8 cellular contexts compared by ENCODE assay signal in genomic region chr17:49514374-49514738, GRCh38. TPM values are rescaled to one million over a fixed set of nuclear protein-coding genes. Genes with fewer than 3 reads are reported as not detected.
A peak's percentile ranks its signal among the peaks of the same experiment; 100 is the strongest.
DNase-seq lines count a peak whose midpoint lies in the region; ATAC-seq, FAIRE-seq and TF ChIP-seq lines count a peak whose summit lies in the region.

No MANE protein-coding gene starts in this region.

- H3K4me1 ChIP-seq in rectal smooth muscle tissue (ENCODE audit: control insufficient read depth, insufficient read depth, low read length) (peaks cover 23% of the 10 kb centered on the region), small intestine (ENCODE audit: control insufficient read depth in 2 of 2, insufficient read depth in 1 of 2, low read depth in 1 of 2, low read length in 1 of 2) (no peaks in the 10 kb centered on the region)

- no peaks in the 10 kb centered on the region for H3K9me3 ChIP-seq in SK-N-MC (ENCODE audit: low read depth, low read length)
- H3K9me3 ChIP-seq in small intestine (ENCODE audit: control insufficient read depth, low read depth): no peaks in the 10 kb centered on the region

- DNase-seq in EH (ENCODE audit: low read depth) (peak; percentile 21), SK-N-MC (ENCODE audit: low read depth, low spot score) (no peak), glutamatergic neuron (peak; percentile 18), endothelial cell (ENCODE audit: low spot score) (no peak), small intestine (no peak)
- DNase-seq in activated CD4-positive, CD25-positive, alpha-beta regulatory T cell treated with anti-CD3 and anti-CD28 coated beads, Interleukin-2, amount 50 U/mL, for 72 hours: no peak

- WGBS in small intestine, 3 donors: 64 to 98% (median 97%) methylated on average over 3 of the region's 3 CpGs

- H3K9ac ChIP-seq in SK-N-MC (ENCODE audit: insufficient read length) (no peak overlapping the region), rectal smooth muscle tissue (ENCODE audit: low read length) (no peak overlapping the region)

- H3K4me1 Mint-ChIP-seq in glutamatergic neuron (ENCODE audit: low read depth, unreplicated experiment) (peaks cover 42% of the 10 kb centered on the region), endothelial cell (ENCODE audit: unreplicated experiment) (peaks cover 2% of the 10 kb centered on the region)

- H3K27me3 ChIP-seq in rectal smooth muscle tissue (ENCODE audit: control insufficient read depth, insufficient read depth, low read length) (no peaks in the 10 kb centered on the region), small intestine (ENCODE audit: control insufficient read depth in 2 of 2, insufficient read depth in 2 of 2, low read length in 2 of 2) (no peaks in the 10 kb centered on the region)

- TF ChIP-seq CTCF in glutamatergic neuron (IDR thresholded peaks at IDR 0.05; ENCODE audit: partially characterized antibody, unreplicated experiment) (peak; percentile 18), endothelial cell (IDR thresholded peaks at IDR 0.05; ENCODE audit: unreplicated experiment) (no peak)

- no peak overlapping the region for H3K4me3 ChIP-seq in SK-N-MC
- H3K4me3 ChIP-seq in rectal smooth muscle tissue (ENCODE audit: low read length): no peak overlapping the region
- no peak overlapping the region for H3K4me3 ChIP-seq in small intestine (ENCODE audit: low read depth in 1 of 2, low read length in 2 of 2)

- H3K27ac ChIP-seq in SK-N-MC (0 out of 2 replicates have a peak overlapping the region, but pooled peaks have one; percentile 83), rectal smooth muscle tissue (ENCODE audit: low read depth, low read length) (peak overlapping the region; percentile 85), small intestine (ENCODE audit: low read depth in 1 of 2, low read length in 1 of 2) (peak overlapping the region in 1 of 2 donors; percentile 55)

- H3K27me3 Mint-ChIP-seq in glutamatergic neuron (ENCODE audit: unreplicated experiment): peaks cover 19% of the 10 kb centered on the region
- peaks cover 4% of the 10 kb centered on the region for H3K27me3 Mint-ChIP-seq in endothelial cell (ENCODE audit: unreplicated experiment)

- FAIRE-seq in small intestine (lab: Jason Lieb, UNC): no peak

- H3K36me3 ChIP-seq in SK-N-MC (ENCODE audit: insufficient read depth, low read length): peaks cover 34% of the 10 kb centered on the region; the same call in 1 of the 2 replicates
- H3K36me3 ChIP-seq in rectal smooth muscle tissue (ENCODE audit: control insufficient read depth, insufficient read depth, low read length): no peaks in the 10 kb centered on the region
- H3K36me3 ChIP-seq in small intestine (ENCODE audit: control insufficient read depth in 2 of 2, insufficient read depth in 2 of 2, low read length in 2 of 2): no peaks in the 10 kb centered on the region

- H3K9me3 Mint-ChIP-seq in glutamatergic neuron (ENCODE audit: unreplicated experiment) (peaks cover 21% of the 10 kb centered on the region), endothelial cell (ENCODE audit: unreplicated experiment) (no peaks in the 10 kb centered on the region)

- peak overlapping the region; percentile 55 for H3K4me3 Mint-ChIP-seq in glutamatergic neuron (ENCODE audit: unreplicated experiment)
- no peak overlapping the region for H3K4me3 Mint-ChIP-seq in endothelial cell (ENCODE audit: unreplicated experiment)

- peak overlapping the region; percentile 59 for H3K27ac Mint-ChIP-seq in glutamatergic neuron (ENCODE audit: unreplicated experiment)
- no peak overlapping the region for H3K27ac Mint-ChIP-seq in endothelial cell (ENCODE audit: unreplicated experiment)

- H3K36me3 Mint-ChIP-seq in glutamatergic neuron (ENCODE audit: unreplicated experiment) (no peaks in the 10 kb centered on the region), endothelial cell (ENCODE audit: low read depth, unreplicated experiment) (peaks cover 5% of the 10 kb centered on the region)

- ATAC-seq in HG03565 (IDR thresholded peaks at IDR 0.05; ENCODE audit: unreplicated experiment): no peak

RNA-seq across cellular contexts. Expression of gene NGFR, which starts 19.3 kb away (rescaled TPM):
- total RNA-seq in glutamatergic neuron (ENCODE audit: unreplicated experiment) (131 TPM), endothelial cell (ENCODE audit: unreplicated experiment) (4.5 TPM)
- polyA plus RNA-seq in small intestine: 10 to 100 TPM in 1 of 3 donors, under 1 TPM in 1, not detected in 1; 0.54 to 22.8 TPM

Comparison
In these comparisons a context has a peak if more than half of its experiments do, and no peak if none do; other contexts are left out.
1. DNase-seq: peak in EH (single experiment) and glutamatergic neuron (single experiment); none in SK-N-MC (single experiment), endothelial cell (single experiment), small intestine (single experiment) and activated CD4-positive, CD25-positive, alpha-beta regulatory T cell treated with anti-CD3 and anti-CD28 coated beads, Interleukin-2, amount 50 U/mL, for 72 hours (single experiment).
2. RNA of gene NGFR, which starts 19.3 kb away (total RNA-seq): 131 TPM in glutamatergic neuron (single experiment); 4.5 TPM in endothelial cell (single experiment); every median in the first group is over 10 times any median in the second.